8 cellular contexts compared by ENCODE assay signal in genomic region chr19:35352448-35353304, GRCh38. TPM values are rescaled to one million over a fixed set of nuclear protein-coding genes. Genes with fewer than 3 reads are reported as not detected.
DNase-seq lines count a peak whose midpoint lies in the region; ATAC-seq and TF ChIP-seq lines count a peak whose summit lies in the region.

No MANE protein-coding gene starts in this region.

- H3K27me3 ChIP-seq in kidney epithelial cell (ENCODE audit: control insufficient read depth, insufficient read depth, low read length) = peaks cover 15% of the 10 kb centered on the region

- H3K27me3 Mint-ChIP-seq in central memory CD8-positive, alpha-beta T cell = peaks cover 9% of the 10 kb centered on the region

- peak; percentile 28 for DNase-seq in AG09319 (ENCODE audit: extremely low read depth, low read depth)
- DNase-seq in NCI-H2227 treated with DMSO at 0.1 percent for 48 hours (lab: John Stamatoyannopoulos, UW) = peak; percentile 99
- peak; percentile 45 for DNase-seq in activated CD4-positive, CD25-positive, alpha-beta regulatory T cell treated with anti-CD3 and anti-CD28 coated beads, Interleukin-2, amount 50 U/mL, for 16 hours (ENCODE audit: low read depth, low spot score)
- peak; percentile 53 to 55 for DNase-seq in central memory CD8-positive, alpha-beta T cell (ENCODE audit: low spot score in 2 of 2)
- peak; percentile 34 for DNase-seq in kidney epithelial cell (ENCODE audit: low read depth)
- peak; percentile 80 for DNase-seq in stimulated activated CD4-positive, alpha-beta T cell treated with anti-CD3 and anti-CD28 coated beads, Interleukin-1b, Interleukin-23, amount 100 ng/mL, for 48 hours

- ATAC-seq in GM21825 (IDR thresholded peaks at IDR 0.05; ENCODE audit: unreplicated experiment) (peak; percentile 41), GM19328 (IDR thresholded peaks at IDR 0.05; ENCODE audit: unreplicated experiment) (no peak)
- peak; percentile 49 for ATAC-seq in central memory CD8-positive, alpha-beta T cell (replicated peaks; ENCODE audit: extremely low read depth, poor library complexity, severe bottlenecking)

- H3K4me3 ChIP-seq in kidney epithelial cell (ENCODE audit: low read depth, low read length) = no peak overlapping the region

- peaks cover 2% of the 10 kb centered on the region for H3K36me3 Mint-ChIP-seq in central memory CD8-positive, alpha-beta T cell (ENCODE audit: insufficient read depth)

- TF ChIP-seq CTCF in AG09319 (IDR thresholded peaks at IDR 0.05; ENCODE audit: low read depth, low read length) (peak; percentile 82), kidney epithelial cell (IDR thresholded peaks at IDR 0.05; ENCODE audit: insufficient read depth, low read length, poor library complexity, severe bottlenecking) (peak; percentile 81)

- no peaks in the 10 kb centered on the region for H3K9me3 Mint-ChIP-seq in central memory CD8-positive, alpha-beta T cell

- no peak overlapping the region for H3K27ac Mint-ChIP-seq in central memory CD8-positive, alpha-beta T cell (ENCODE audit: low read depth)

- H3K36me3 ChIP-seq in kidney epithelial cell (ENCODE audit: control insufficient read depth, insufficient read depth, low read length) = no peaks in the 10 kb centered on the region

- H3K4me3 Mint-ChIP-seq in central memory CD8-positive, alpha-beta T cell = no peak overlapping the region

- H3K4me1 Mint-ChIP-seq in central memory CD8-positive, alpha-beta T cell = peaks cover 11% of the 10 kb centered on the region

RNA-seq across cellular contexts. Expression of gene FFAR1, which starts 5.0 kb away (rescaled TPM):
- total RNA-seq in kidney epithelial cell = 0.04 TPM in 1 of 2 replicates, not detected in the other

RNA-seq across cellular contexts. Expression of gene FFAR3, which starts 5.6 kb away (rescaled TPM):
- total RNA-seq in kidney epithelial cell = not detected in 2 replicates

RNA-seq across cellular contexts. Expression of gene GPR42, which starts 18.2 kb away (rescaled TPM):
- total RNA-seq in kidney epithelial cell = not detected in 2 replicates

RNA-seq across cellular contexts. Expression of gene CD22, which starts 23.7 kb away (rescaled TPM):
- total RNA-seq in kidney epithelial cell = 0.75 and 2.9 TPM in 2 replicates

Comparison
In these comparisons a context has a peak if more than half of its experiments do, and no peak if none do; other contexts are left out.
1. DNase-seq: peak in every context shown above with its lines; median percentile 99 in NCI-H2227 treated with DMSO at 0.1 percent for 48 hours; 80 in stimulated activated CD4-positive, alpha-beta T cell treated with anti-CD3 and anti-CD28 coated beads, Interleukin-1b, Interleukin-23, amount 100 ng/mL, for 48 hours; 54 in central memory CD8-positive, alpha-beta T cell; 45 in activated CD4-positive, CD25-positive, alpha-beta regulatory T cell treated with anti-CD3 and anti-CD28 coated beads, Interleukin-2, amount 50 U/mL, for 16 hours; 34 in kidney epithelial cell; 28 in AG09319.